Comparison of ENCODE assay signal across 20 cellular contexts in genomic region chr2:48545244-48545643, GRCh38. TPM values are rescaled to one million over a fixed set of nuclear protein-coding genes. Genes with fewer than 3 reads are reported as not detected.
DNase-seq lines count a peak whose midpoint lies in the region; ATAC-seq, FAIRE-seq and TF ChIP-seq lines count a peak whose summit lies in the region.
"Had no signal": no experiment of that assay in that cellular context is flagged by ENCODE, and none has a peak within 500 bp of the region (broad histone marks: within the 10 kb centered on the region; RNA-seq: fewer than 3 reads in every experiment).

No MANE protein-coding gene starts in this region.

- POLR2A ChIA-PET in HepG2 (lab: Yijun Ruan, JAX), result no interaction called here

- in situ Hi-C loops in HepG2 (cut with HindIII; ENCODE audit: extremely low pct_ligation_motif_present, low pct_unique_long_range_greater_than_20kb), result no loop called here

- H2AFZ ChIP-seq in HepG2 (ENCODE audit: low read length), result no peak overlapping the region

- H3K27me3 ChIP-seq in HepG2 (ENCODE audit: control insufficient read depth in 1 of 2, insufficient read depth in 2 of 2, low read length in 2 of 2) (no peaks in the 10 kb centered on the region; a peak in 1 of 5 replicates), right lobe of liver (no peaks in the 10 kb centered on the region)
- H3K27me3 ChIP-seq: ascending aorta, upper lobe of right lung had no signal

- ATAC-seq in HepG2, result peak; percentile 98
- ATAC-seq in right lobe of liver, result no peak
- ATAC-seq: right cardiac atrium, T-cell, upper lobe of right lung had no signal

- TF ChIP-seq CTCF in HepG2 (CRISPR knock-in tag; IDR thresholded peaks at IDR 0.05) (peak; percentile 71), right lobe of liver (IDR thresholded peaks at IDR 0.05) (no peak), fibroblast of mammary gland (conservative IDR thresholded peaks at IDR 0.05; ENCODE audit: control insufficient read depth, insufficient read depth, low read depth, low read length) (peak; percentile 34)

- H3K4me1 ChIP-seq in HepG2 (ENCODE audit: insufficient read depth, low read length) (peaks cover 11% of the 10 kb centered on the region), right lobe of liver (no peaks in the 10 kb centered on the region)

- 42% methylated on average over 10 of the region's 10 CpGs for WGBS in HepG2 (ENCODE audit: low lambda C conversion rate)
- WGBS in right lobe of liver (ENCODE audit: insufficient coverage, low coverage, low lambda C conversion rate, missing lambda C conversion rate), result 93% methylated on average over 3 of the region's 10 CpGs

- CTCF ChIA-PET in HepG2 (lab: Yijun Ruan, JAX; ENCODE audit: low intra/inter-chr PET ratio, low total read pairs), result no interaction called here

- H3K4me2 ChIP-seq in HepG2 (ENCODE audit: low read depth, low read length), result no peak overlapping the region

- H3K79me2 ChIP-seq in HepG2 (ENCODE audit: insufficient read depth, low read length), result no peaks in the 10 kb centered on the region

- H3K9me3 ChIP-seq in HepG2 (ENCODE audit: low read length), result no peaks in the 10 kb centered on the region
- H3K9me3 ChIP-seq in right lobe of liver, result no peaks in the 10 kb centered on the region
- H3K9me3 ChIP-seq: ascending aorta, upper lobe of right lung had no signal

- H3K4me3 ChIP-seq in HepG2 (replicated peaks in 1 of 3; ENCODE audit: insufficient read depth in 1 of 3, low read depth in 2 of 3, low read length in 3 of 3) (no peak overlapping the region), right lobe of liver (no peak overlapping the region), fibroblast of mammary gland (ENCODE audit: control insufficient read depth, low read depth, low read length) (no peak overlapping the region)
- H3K4me3 ChIP-seq: ascending aorta, upper lobe of right lung had no signal

- H3K36me3 ChIP-seq in HepG2 (replicated peaks in 1 of 2; ENCODE audit: control insufficient read depth in 1 of 2, insufficient read depth in 2 of 2, low read length in 2 of 2) (no peaks in the 10 kb centered on the region), right lobe of liver (no peaks in the 10 kb centered on the region)
- H3K36me3 ChIP-seq: ascending aorta, upper lobe of right lung had no signal

- no peak for TF ChIP-seq EP300 in HepG2 (IDR thresholded peaks at IDR 0.05; ENCODE audit: low read depth in 2 of 2, low read length in 2 of 2)
- TF ChIP-seq EP300 in HepG2 (CRISPR knock-in tag; IDR thresholded peaks at IDR 0.05; ENCODE audit: borderline replicate concordance), result no peak

- no peak overlapping the region for H3K27ac ChIP-seq in HepG2 (ENCODE audit: extremely low read length, insufficient read depth, low read length)
- H3K27ac ChIP-seq in right lobe of liver, result no peak overlapping the region
- H3K27ac ChIP-seq: ascending aorta, upper lobe of right lung had no signal

- no peak for FAIRE-seq in HepG2 (lab: Jason Lieb, UNC)
- FAIRE-seq: colon, endothelial cell of umbilical vein had no signal

- no peak overlapping the region for H3K9ac ChIP-seq in HepG2 (ENCODE audit: insufficient read depth, low read depth, low read length)

- no peaks in the 10 kb centered on the region for H4K20me1 ChIP-seq in HepG2 (ENCODE audit: insufficient read depth, low read length)

- no peak for TF ChIP-seq POLR2A in HepG2 (IDR thresholded peaks at IDR 0.05; ENCODE audit: insufficient read depth in 1 of 2, low read depth in 2 of 2, low read length in 2 of 2)
- TF ChIP-seq POLR2A in right lobe of liver (IDR thresholded peaks at IDR 0.05), result no peak

- DNase-seq in HepG2 (ENCODE audit: low spot score) (peak; percentile 66), right lobe of liver (no peak), RPMI8226 (peak; percentile 61), fibroblast of mammary gland (ENCODE audit: low read depth) (peak; percentile 56), NK-92 (lab: John Stamatoyannopoulos, UW; ENCODE audit: unreplicated experiment) (no peak), NCI-H1092 (lab: John Stamatoyannopoulos, UW) (no peak), cerebellum (ENCODE audit: low spot score) (no peak), DMS53 (lab: John Stamatoyannopoulos, UW) (no peak)
- DNase-seq: activated naive CD4-positive, alpha-beta T cell treated with anti-CD3 and anti-CD28 coated beads, Interleukin-2, amount 10 ng/mL, durations not matched to agents 7 days and 5 days; CD8-positive, alpha-beta memory T cell; glutamatergic neuron; HCEC 1CT; NCI-H1436 treated with DMSO at 0.1 percent for 48 hours; nucleus accumbens; right cardiac atrium; T-cell; upper lobe of right lung had no signal

- peak; percentile 71 for TF ChIP-seq RAD21 in HepG2 (CRISPR knock-in tag; IDR thresholded peaks at IDR 0.05)

- no TSS peak for BruUV-seq in HepG2 (replicated peaks; lab: Mats Ljungman, UMichigan)

- intact Hi-C loops in HepG2 (cut with micrococcal nuclease; ENCODE audit: unreplicated experiment) (loop anchor here (1.0 kb wide), 1 partner anchor 44 kb away; no protein-coding TSS in a partner anchor), right lobe of liver (cut with DNase I) (no loop called here)

TF ChIP-seq in HepG2, 621 proteins besides CTCF, POLR2A, EP300 and RAD21 (continues in another document):
- TF ChIP-seq ZBTB7B (CRISPR knock-in tag; IDR thresholded peaks at IDR 0.05), result 0 out of 2 replicates have a peak, but pooled peaks have one; percentile 45
- 0 out of 2 replicates have a peak, but pooled peaks have one; percentile 54 for TF ChIP-seq ZNF644 (CRISPR knock-in tag; IDR thresholded peaks at IDR 0.05; ENCODE audit: low read depth)
- no peak for TF ChIP-seq TFDP2 (CRISPR knock-in tag; IDR thresholded peaks at IDR 0.05)
- TF ChIP-seq HNRNPL (IDR thresholded peaks at IDR 0.05; ENCODE audit: low read depth, low read length), result no peak
- no peak for TF ChIP-seq BHLHE40 (IDR thresholded peaks at IDR 0.05; ENCODE audit: low read length)
- no peak for TF ChIP-seq GMEB2 (CRISPR knock-in tag; IDR thresholded peaks at IDR 0.05; ENCODE audit: low read depth)
- no peak for TF ChIP-seq ZNF432 (CRISPR knock-in tag; IDR thresholded peaks at IDR 0.05; ENCODE audit: borderline replicate concordance)
- TF ChIP-seq ZBTB7A (CRISPR knock-in tag; IDR thresholded peaks at IDR 0.05), result no peak
- peak; percentile 26 for TF ChIP-seq SKI (IDR thresholded peaks at IDR 0.05; ENCODE audit: partially characterized antibody)
- no peak for TF ChIP-seq ZNF101 (CRISPR knock-in tag; IDR thresholded peaks at IDR 0.05; ENCODE audit: borderline replicate concordance, low read depth)

RNA-seq across cellular contexts. Expression of gene STON1, which starts 15.3 kb away (rescaled TPM):
- total RNA-seq in HepG2 (2016; rRNA removed; fragmentation: Illumina TruSeq; extraction: Trizol) (0.09 TPM in 1 of 2 replicates, not detected in the other), right lobe of liver (1 to 10 TPM; 1.1 to 4.3 (median 1.6) TPM), cerebellum (11.4 TPM)
- not detected in 2 replicates for total RNA-seq in HepG2 (2016; cell fraction: cytosol; rRNA removed; fragmentation: Illumina TruSeq; extraction: Trizol; ENCODE audit: low read depth)
- total RNA-seq in HepG2 (2016; cell fraction: insoluble cytoplasmic fraction; rRNA removed; fragmentation: Illumina TruSeq; extraction: Trizol), result 0.09 and 0.15 TPM in 2 replicates
- 0.06 TPM in 1 of 2 replicates, not detected in the other for total RNA-seq in HepG2 (2016; cell fraction: membrane; rRNA removed; fragmentation: Illumina TruSeq; extraction: Trizol)
- 0.43 and 0.44 TPM in 2 replicates for total RNA-seq in HepG2 (2016; cell fraction: nucleus; rRNA removed; fragmentation: Illumina TruSeq; extraction: Trizol)
- 0.26 and 0.28 TPM in 2 replicates for polyA plus RNA-seq in HepG2 (2011; rRNA removed)
- polyA plus RNA-seq in HepG2 (2011; cell fraction: cytosol; rRNA removed), result 0.13 and 0.18 TPM in 2 replicates
- 0.48 and 0.84 TPM in 2 replicates for polyA plus RNA-seq in HepG2 (2011; cell fraction: nucleus; rRNA removed)
- polyA plus RNA-seq in HepG2 (2012), result 0.12 and 0.28 TPM in 2 replicates
- polyA plus RNA-seq in HepG2 (2016; cell fraction: cytosol; fragmentation: Illumina TruSeq; extraction: Trizol; ENCODE audit: low read depth), result not detected in 2 replicates
- not detected in 2 replicates for polyA plus RNA-seq in HepG2 (2016; cell fraction: insoluble cytoplasmic fraction; fragmentation: Illumina TruSeq; extraction: Trizol; ENCODE audit: low read depth)
- polyA plus RNA-seq in HepG2 (2016; cell fraction: membrane; fragmentation: Illumina TruSeq; extraction: Trizol; ENCODE audit: low read depth), result not detected in 2 replicates
- 0.27 and 0.80 TPM in 2 replicates for polyA plus RNA-seq in HepG2 (2016; cell fraction: nucleus; fragmentation: Illumina TruSeq; extraction: Trizol; ENCODE audit: insufficient read depth, low read depth)
- 0.09 and 0.72 TPM in 2 replicates for polyA minus RNA-seq in HepG2 (2011; rRNA and poly(A)+ RNA removed; ENCODE audit: low replicate concordance)
- 0.18 TPM in 1 of 2 replicates, not detected in the other for polyA minus RNA-seq in HepG2 (2011; cell fraction: cytosol; rRNA and poly(A)+ RNA removed)
- 0.75 and 0.90 TPM in 2 replicates for polyA minus RNA-seq in HepG2 (2011; cell fraction: nucleus; rRNA and poly(A)+ RNA removed)

Comparison
In these comparisons a context has a peak if more than half of its experiments do, and no peak if none do; other contexts are left out.
1. DNase-seq: peak in HepG2 (single experiment), RPMI8226 (single experiment) and fibroblast of mammary gland (single experiment); none in right lobe of liver (0 of 3), NK-92 (single experiment), NCI-H1092 (single experiment), cerebellum (single experiment) and DMS53 (single experiment).
2. CTCF ChIP-seq: peak in HepG2 (single experiment) and fibroblast of mammary gland (single experiment); none in right lobe of liver (0 of 4).